18 cellular contexts compared by ENCODE assay signal in the genomic region with DNA sequence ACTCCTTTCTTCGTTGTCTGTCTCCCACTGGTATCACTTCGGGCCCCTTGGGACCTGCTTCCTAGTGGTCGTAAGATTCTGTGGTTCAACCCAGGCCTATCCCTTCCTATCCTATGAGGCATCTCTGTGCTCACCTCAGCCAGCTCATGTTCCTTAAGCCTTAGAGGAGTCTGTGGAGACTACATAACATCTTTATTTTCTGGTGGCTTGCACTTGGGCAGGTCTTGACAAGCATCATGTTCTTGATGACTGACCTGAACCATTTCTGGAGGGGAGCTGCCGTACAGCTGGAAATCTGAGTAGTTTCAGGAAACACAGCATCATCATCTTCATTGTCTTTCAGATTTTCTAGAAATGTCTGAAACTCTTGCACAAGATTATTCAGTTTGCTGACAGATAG.
DNase-seq lines count a peak whose midpoint lies in the region; ATAC-seq, FAIRE-seq and TF ChIP-seq lines count a peak whose summit lies in the region.
"Had no signal": no experiment of that assay in that cellular context is flagged by ENCODE, and none has a peak within 500 bp of the region (broad histone marks: within the 10 kb centered on the region; RNA-seq: fewer than 3 reads in every experiment).

No MANE protein-coding gene starts in this region.

- over 99% methylated on average over 4 of the region's 4 CpGs for WGBS in mesenchymal stem cell
- 85 to 94% (median 91%) methylated on average over 4 of the region's 4 CpGs for WGBS in stomach, 5 donors

- peaks cover 20% of the 10 kb centered on the region for H3K79me1 ChIP-seq in mesenchymal stem cell (replicated peaks; ENCODE audit: low read length, poor library complexity, severe bottlenecking)

- no peak overlapping the region for H3K4me3 Mint-ChIP-seq in CD8-positive, alpha-beta T cell
- H3K4me3 Mint-ChIP-seq: activated CD8-positive, alpha-beta memory T cell treated with anti-CD3 and anti-CD28 coated beads, Interleukin-2, amount 10 ng/mL, durations not matched to agents 7 days and 5 days; dendritic cell treated with granulocyte-macrophage colony-stimulating factor and Interleukin-4, amounts not matched to agents 40 ng/mL and 50 ng/mL, for 4 days; GM23338; naive thymus-derived CD4-positive, alpha-beta T cell had no signal

- H3K36me3 Mint-ChIP-seq in CD8-positive, alpha-beta T cell: no peaks in the 10 kb centered on the region

- CTCF ChIA-PET in CD8-positive, alpha-beta T cell (lab: Charles Lee): interaction anchor here (1.5 kb wide), 1 partner anchor 60 kb away, joined by 5 read pairs; no protein-coding TSS in a partner anchor

- H2BK15ac ChIP-seq in mesenchymal stem cell (ENCODE audit: low read depth, poor library complexity, severe bottlenecking): no peak overlapping the region

- H3K9me3 Mint-ChIP-seq in CD8-positive, alpha-beta T cell: peaks cover 2% of the 10 kb centered on the region
- H3K9me3 Mint-ChIP-seq: dendritic cell treated with granulocyte-macrophage colony-stimulating factor and Interleukin-4, amounts not matched to agents 40 ng/mL and 50 ng/mL, for 4 days had no signal

- TF ChIP-seq POLR2A in stomach (IDR thresholded peaks at IDR 0.05): no peak
- TF ChIP-seq POLR2A in erythroblast (IDR thresholded peaks at IDR 0.05; ENCODE audit: low read length): no peak

- TF ChIP-seq EP300 in stomach (IDR thresholded peaks at IDR 0.05): no peak

- no peak overlapping the region for H3K14ac ChIP-seq in mesenchymal stem cell (ENCODE audit: low read length in 2 of 2)

- peak; percentile 98 for DNase-seq in bronchial epithelial cell (ENCODE audit: low read depth)
- no peak for DNase-seq in mesenchymal stem cell
- DNase-seq in stomach: no peak
- no peak for DNase-seq in CD8-positive, alpha-beta T cell
- no peak for DNase-seq in erythroblast (lab: John Stamatoyannopoulos, UW)
- no peak for DNase-seq in NCI-H1930 (lab: John Stamatoyannopoulos, UW)
- DNase-seq: activated CD8-positive, alpha-beta memory T cell treated with anti-CD3 and anti-CD28 coated beads, Interleukin-2, amount 10 ng/mL, durations not matched to agents 7 days and 5 days; activated gamma-delta T cell treated with Interleukin-2 at 50 U/mL for 16 hours; naive thymus-derived CD4-positive, alpha-beta T cell; NCI-H1436; SHP77 treated with DMSO at 0.1 percent for 48 hours; stimulated activated CD4-positive, alpha-beta T cell treated with anti-CD3 and anti-CD28 coated beads, Interleukin-2, amount 100 ng/mL, for 24 hours; substantia nigra had no signal

- no peak overlapping the region for H2BK5ac ChIP-seq in mesenchymal stem cell (ENCODE audit: low read depth, low read length, poor library complexity, severe bottlenecking)

- H3K9ac ChIP-seq in KMS-11 (no peak overlapping the region), mesenchymal stem cell (ENCODE audit: low read length) (peak overlapping the region; percentile 53)

- H3K36me3 ChIP-seq in KMS-11 (ENCODE audit: insufficient read depth): no peaks in the 10 kb centered on the region
- no peaks in the 10 kb centered on the region for H3K36me3 ChIP-seq in bronchial epithelial cell (ENCODE audit: control insufficient read depth, insufficient read depth, low read length)
- H3K36me3 ChIP-seq in mesenchymal stem cell (ENCODE audit: control insufficient read depth in 1 of 2, insufficient read depth in 2 of 2, low read depth in 1 of 2, low read length in 2 of 2): peaks cover 0 to 9% of the 10 kb centered on the region in 2 experiments
- H3K36me3 ChIP-seq in stomach: no peaks in the 10 kb centered on the region
- H3K36me3 ChIP-seq in CD8-positive, alpha-beta T cell (ENCODE audit: insufficient read depth, low read length): no peaks in the 10 kb centered on the region

- H2BK120ac ChIP-seq in mesenchymal stem cell (ENCODE audit: low read depth, low read length): no peak overlapping the region

- H2BK12ac ChIP-seq in mesenchymal stem cell (ENCODE audit: low read length in 2 of 2): no peak overlapping the region

- H3K4me2 ChIP-seq in KMS-11: peak overlapping the region; percentile 26
- no peak overlapping the region for H3K4me2 ChIP-seq in mesenchymal stem cell (ENCODE audit: low read length, poor library complexity, severe bottlenecking)
- H3K4me2 ChIP-seq: GM23338 had no signal

- H2AFZ ChIP-seq in KMS-11 (ENCODE audit: low read depth): no peak overlapping the region
- no peak overlapping the region for H2AFZ ChIP-seq in mesenchymal stem cell (ENCODE audit: low read depth, low read length)
- H2AFZ ChIP-seq: GM23338 had no signal

- H3K23ac ChIP-seq in mesenchymal stem cell (ENCODE audit: low read length in 2 of 2): no peak overlapping the region

- H3K4ac ChIP-seq in mesenchymal stem cell (ENCODE audit: low read depth in 1 of 2, low read length in 2 of 2): no peak overlapping the region

- H4K20me1 ChIP-seq in KMS-11 (ENCODE audit: insufficient read depth): no peaks in the 10 kb centered on the region

- POLR2A ChIA-PET in CD8-positive, alpha-beta T cell (lab: Charles Lee): no interaction called here

- H3K27ac Mint-ChIP-seq in CD8-positive, alpha-beta T cell: no peak overlapping the region
- H3K27ac Mint-ChIP-seq: activated CD8-positive, alpha-beta memory T cell treated with anti-CD3 and anti-CD28 coated beads, Interleukin-2, amount 10 ng/mL, durations not matched to agents 7 days and 5 days; dendritic cell treated with granulocyte-macrophage colony-stimulating factor and Interleukin-4, amounts not matched to agents 40 ng/mL and 50 ng/mL, for 4 days; GM23338; naive thymus-derived CD4-positive, alpha-beta T cell had no signal

- no peak overlapping the region for H3K4me3 ChIP-seq in KMS-11 (IDR thresholded peaks at IDR 0.05; ENCODE audit: insufficient read depth, low read depth, low read length)
- H3K4me3 ChIP-seq in bronchial epithelial cell (ENCODE audit: low read depth, low read length): no peak overlapping the region
- H3K4me3 ChIP-seq in mesenchymal stem cell (ENCODE audit: insufficient read depth in 1 of 2, low read depth in 1 of 2, low read length in 2 of 2): no peak overlapping the region
- no peak overlapping the region for H3K4me3 ChIP-seq in stomach
- no peak overlapping the region for H3K4me3 ChIP-seq in CD8-positive, alpha-beta T cell (ENCODE audit: low read depth, low read length)
- H3K4me3 ChIP-seq: GM23338 had no signal

- H3K27ac ChIP-seq in KMS-11 (peak overlapping the region; percentile 56), mesenchymal stem cell (ENCODE audit: low read length, poor library complexity, severe bottlenecking) (no peak overlapping the region), stomach (peak overlapping the region in 3 of 5 donors; percentile 2 to 34 (median 24))
- no peak overlapping the region for H3K27ac ChIP-seq in CD8-positive, alpha-beta T cell (ENCODE audit: low read depth, low read length)

- peak; percentile 97 for FAIRE-seq in bronchial epithelial cell (lab: Jason Lieb, UNC)

- H3K4me1 ChIP-seq in KMS-11 (ENCODE audit: low read depth, poor library complexity, severe bottlenecking): peaks cover 30% of the 10 kb centered on the region
- peaks cover 8% of the 10 kb centered on the region for H3K4me1 ChIP-seq in mesenchymal stem cell (ENCODE audit: control insufficient read depth, insufficient read depth, low read depth, low read length)
- H3K4me1 ChIP-seq in stomach: peaks cover 5 to 39% (median 23%) of the 10 kb centered on the region in 4 donors
- no peaks in the 10 kb centered on the region for H3K4me1 ChIP-seq in CD8-positive, alpha-beta T cell (ENCODE audit: insufficient read depth, low read length)

- no peak overlapping the region for H4K91ac ChIP-seq in mesenchymal stem cell (ENCODE audit: low read length)

- H3K18ac ChIP-seq in mesenchymal stem cell (ENCODE audit: low read depth in 1 of 2, low read length in 2 of 2): no peak overlapping the region

- H3K9me3 ChIP-seq in mesenchymal stem cell (ENCODE audit: control insufficient read depth, low read length) (no peaks in the 10 kb centered on the region), stomach (no peaks in the 10 kb centered on the region)
- no peaks in the 10 kb centered on the region for H3K9me3 ChIP-seq in CD8-positive, alpha-beta T cell (ENCODE audit: low read length)

- H2AK5ac ChIP-seq in mesenchymal stem cell (ENCODE audit: low read length, severe bottlenecking): no peak overlapping the region

- no peak for ATAC-seq in CD8-positive, alpha-beta T cell
- ATAC-seq in HG02642 (IDR thresholded peaks at IDR 0.05; ENCODE audit: poor library complexity, unreplicated experiment): no peak
- ATAC-seq: activated CD4-positive, CD25-positive, alpha-beta regulatory T cell treated with anti-CD3 and anti-CD28 coated beads, Interleukin-2, amount 50 U/mL, for 24 hours; activated CD8-positive, alpha-beta memory T cell treated with anti-CD3 and anti-CD28 coated beads, Interleukin-2, amount 10 ng/mL, durations not matched to agents 7 days and 5 days; GM23338; naive thymus-derived CD4-positive, alpha-beta T cell had no signal

- H3K79me2 ChIP-seq in KMS-11 (ENCODE audit: insufficient read depth, low read depth): no peaks in the 10 kb centered on the region

- no peaks in the 10 kb centered on the region for H3K27me3 Mint-ChIP-seq in CD8-positive, alpha-beta T cell (ENCODE audit: low read depth)
- H3K27me3 Mint-ChIP-seq: activated CD8-positive, alpha-beta memory T cell treated with anti-CD3 and anti-CD28 coated beads, Interleukin-2, amount 10 ng/mL, durations not matched to agents 7 days and 5 days; dendritic cell treated with granulocyte-macrophage colony-stimulating factor and Interleukin-4, amounts not matched to agents 40 ng/mL and 50 ng/mL, for 4 days; naive thymus-derived CD4-positive, alpha-beta T cell had no signal

- H3K27me3 ChIP-seq in KMS-11 (ENCODE audit: insufficient read depth, low read depth) (no peaks in the 10 kb centered on the region), bronchial epithelial cell (ENCODE audit: control insufficient read depth, insufficient read depth, low read length) (no peaks in the 10 kb centered on the region), mesenchymal stem cell (ENCODE audit: control insufficient read depth in 1 of 2, insufficient read depth in 1 of 2, low read length in 2 of 2) (no peaks in the 10 kb centered on the region), stomach (no peaks in the 10 kb centered on the region)
- H3K27me3 ChIP-seq in CD8-positive, alpha-beta T cell (ENCODE audit: insufficient read depth, low read length): no peaks in the 10 kb centered on the region

- TF ChIP-seq CTCF in KMS-11 (conservative IDR thresholded peaks at IDR 0.05; ENCODE audit: low read depth, low read length): no peak
- no peak for TF ChIP-seq CTCF in bronchial epithelial cell (IDR thresholded peaks at IDR 0.05; ENCODE audit: insufficient read depth, low read length, severe bottlenecking)
- no peak for TF ChIP-seq CTCF in stomach (IDR thresholded peaks at IDR 0.05)
- no peak for TF ChIP-seq CTCF in CD8-positive, alpha-beta T cell (IDR thresholded peaks at IDR 0.05)

- peaks cover 5% of the 10 kb centered on the region for H3K4me1 Mint-ChIP-seq in CD8-positive, alpha-beta T cell (ENCODE audit: low read depth)
- H3K4me1 Mint-ChIP-seq: activated CD8-positive, alpha-beta memory T cell treated with anti-CD3 and anti-CD28 coated beads, Interleukin-2, amount 10 ng/mL, durations not matched to agents 7 days and 5 days had no signal

- H4K8ac ChIP-seq in mesenchymal stem cell (ENCODE audit: low read length): no peak overlapping the region

- intact Hi-C loops in stomach (cut with DNase I; ENCODE audit: low total_unique reads): no loop called here
- intact Hi-C loops in CD8-positive, alpha-beta T cell (cut with DNase I, micrococcal nuclease): no loop called here

Comparison
In these comparisons a context has a peak if more than half of its experiments do, and no peak if none do; other contexts are left out.
1. H3K27ac ChIP-seq: peak in KMS-11 (single experiment) and stomach (3 of 5); none in mesenchymal stem cell (single experiment) and CD8-positive, alpha-beta T cell (single experiment).